In genomic region chr11:96329855-96330510, GRCh38 we compare ENCODE assay signal across 19 cellular contexts. TPM values are rescaled to one million over a fixed set of nuclear protein-coding genes. Genes with fewer than 3 reads are reported as not detected.
DNase-seq lines count a peak whose midpoint lies in the region; ATAC-seq and TF ChIP-seq lines count a peak whose summit lies in the region.
"Had no signal": no experiment of that assay in that cellular context is flagged by ENCODE, and none has a peak within 500 bp of the region (broad histone marks: within the 10 kb centered on the region; RNA-seq: fewer than 3 reads in every experiment).

No MANE protein-coding gene starts in this region.

- intact Hi-C loops in thyroid gland (cut with DNase I): no loop called here

- H2BK12ac ChIP-seq in mesenchymal stem cell (ENCODE audit: low read length in 2 of 2): no peak overlapping the region

- no peak overlapping the region for H3K14ac ChIP-seq in mesenchymal stem cell (ENCODE audit: low read length in 2 of 2)

- H4K91ac ChIP-seq in mesenchymal stem cell (ENCODE audit: low read length): no peak overlapping the region

- no peak overlapping the region for H3K9ac ChIP-seq in mesenchymal stem cell (ENCODE audit: low read length)
- H3K9ac ChIP-seq: neural progenitor cell had no signal

- H3K4me3 Mint-ChIP-seq in activated T-cell treated with anti-CD3 and anti-CD28 coated beads, Interleukin-2, amount 50 U/mL, for 24 hours: peak overlapping the region; percentile 9
- no peak overlapping the region for H3K4me3 Mint-ChIP-seq in activated CD8-positive, alpha-beta T cell treated with anti-CD3 and anti-CD28 coated beads, Interleukin-2, amount 10 ng/mL, durations not matched to agents 7 days and 5 days
- H3K4me3 Mint-ChIP-seq: neural progenitor cell had no signal

- H3K27me3 Mint-ChIP-seq in activated T-cell treated with anti-CD3 and anti-CD28 coated beads, Interleukin-2, amount 50 U/mL, for 24 hours: no peaks in the 10 kb centered on the region
- H3K27me3 Mint-ChIP-seq in activated CD8-positive, alpha-beta T cell treated with anti-CD3 and anti-CD28 coated beads, Interleukin-2, amount 10 ng/mL, durations not matched to agents 7 days and 5 days (ENCODE audit: low read depth): no peaks in the 10 kb centered on the region

- no peak overlapping the region for H2AFZ ChIP-seq in mesenchymal stem cell (ENCODE audit: low read depth, low read length)
- H2AFZ ChIP-seq: neural progenitor cell had no signal

- CTCF ChIA-PET in activated CD8-positive, alpha-beta T cell treated with anti-CD3 and anti-CD28 coated beads, Interleukin-2, amount 10 ng/mL, durations not matched to agents 7 days and 5 days (lab: Charles Lee): interaction anchor here (4.0 kb wide), 1 partner anchor 11 kb away, joined by 51 read pairs; the partner anchor contains the start of gene MAML2

- peaks cover 88% of the 10 kb centered on the region for H3K4me1 Mint-ChIP-seq in activated T-cell treated with anti-CD3 and anti-CD28 coated beads, Interleukin-2, amount 50 U/mL, for 24 hours (ENCODE audit: low read depth)
- H3K4me1 Mint-ChIP-seq in activated CD8-positive, alpha-beta T cell treated with anti-CD3 and anti-CD28 coated beads, Interleukin-2, amount 10 ng/mL, durations not matched to agents 7 days and 5 days (ENCODE audit: low read depth): peaks cover 52% of the 10 kb centered on the region

- H3K27me3 ChIP-seq in mesenchymal stem cell (ENCODE audit: control insufficient read depth in 1 of 2, insufficient read depth in 1 of 2, low read length in 2 of 2) (no peaks in the 10 kb centered on the region), thyroid gland (no peaks in the 10 kb centered on the region)
- H3K27me3 ChIP-seq: neural progenitor cell, right lobe of liver had no signal

- WGBS in mesenchymal stem cell: 69% methylated on average over 3 of the region's 3 CpGs
- 92 to 96% methylated on average over 3 of the region's 3 CpGs for WGBS in thyroid gland, 2 donors

- TF ChIP-seq CTCF in thyroid gland (IDR thresholded peaks at IDR 0.05): no peak

- POLR2A ChIA-PET in activated CD8-positive, alpha-beta T cell treated with anti-CD3 and anti-CD28 coated beads, Interleukin-2, amount 10 ng/mL, durations not matched to agents 7 days and 5 days (lab: Charles Lee): interaction anchor here (1.0 to 1.4 kb wide), 2 partner anchors 9 to 12 kb away, joined by 3 to 5 read pairs; no protein-coding TSS in a partner anchor

- no peak for TF ChIP-seq POLR2A in thyroid gland (IDR thresholded peaks at IDR 0.05)

- H3K27ac ChIP-seq in mesenchymal stem cell (ENCODE audit: low read length, poor library complexity, severe bottlenecking) (peak overlapping the region; percentile 54), thyroid gland (peak overlapping the region; percentile 53 to 78 (median 56))
- H3K27ac ChIP-seq: HL-60, neural progenitor cell, right lobe of liver had no signal

- ATAC-seq in activated CD8-positive, alpha-beta T cell treated with anti-CD3 and anti-CD28 coated beads, Interleukin-2, amount 10 ng/mL, durations not matched to agents 7 days and 5 days: peak; percentile 24
- ATAC-seq: right lobe of liver had no signal

- no peak overlapping the region for H3K18ac ChIP-seq in mesenchymal stem cell (ENCODE audit: low read depth in 1 of 2, low read length in 2 of 2)

- H4K8ac ChIP-seq in mesenchymal stem cell (ENCODE audit: low read length): no peak overlapping the region

- no peak overlapping the region for H2BK120ac ChIP-seq in mesenchymal stem cell (ENCODE audit: low read depth, low read length)

- no peak overlapping the region for H3K4ac ChIP-seq in mesenchymal stem cell (ENCODE audit: low read depth in 1 of 2, low read length in 2 of 2)

- H3K79me1 ChIP-seq in mesenchymal stem cell (replicated peaks; ENCODE audit: low read length, poor library complexity, severe bottlenecking): peaks cover 2% of the 10 kb centered on the region

- H2BK5ac ChIP-seq in mesenchymal stem cell (ENCODE audit: low read depth, low read length, poor library complexity, severe bottlenecking): no peak overlapping the region

- peaks cover 15% of the 10 kb centered on the region for H3K4me1 ChIP-seq in mesenchymal stem cell (ENCODE audit: control insufficient read depth, insufficient read depth, low read depth, low read length)
- peaks cover 30 to 31% of the 10 kb centered on the region in 2 donors for H3K4me1 ChIP-seq in thyroid gland

- H3K36me3 ChIP-seq in mesenchymal stem cell (ENCODE audit: control insufficient read depth in 1 of 2, insufficient read depth in 2 of 2, low read depth in 1 of 2, low read length in 2 of 2): peaks cover 0 to 14% of the 10 kb centered on the region in 2 experiments
- no peaks in the 10 kb centered on the region for H3K36me3 ChIP-seq in thyroid gland
- H3K36me3 ChIP-seq: HAP-1, neural progenitor cell, right lobe of liver had no signal

- DNase-seq in activated T-cell treated with anti-CD3 and anti-CD28 coated beads, Interleukin-2, amount 50 U/mL, for 24 hours: no peak
- no peak for DNase-seq in activated T-cell treated with anti-CD3 and anti-CD28 coated beads, Interleukin-2, amount 50 U/mL, for 1 hour
- no peak for DNase-seq in activated CD8-positive, alpha-beta T cell treated with anti-CD3 and anti-CD28 coated beads, Interleukin-2, amount 10 ng/mL, durations not matched to agents 7 days and 5 days
- DNase-seq in mesenchymal stem cell (no peak), thyroid gland (no peak), NCI-H1092 treated with DMSO at 0.1 percent for 48 hours (lab: John Stamatoyannopoulos, UW) (no peak), DMS114 treated with DMSO at 0.1 percent for 48 hours (lab: John Stamatoyannopoulos, UW; ENCODE audit: unreplicated experiment) (no peak), NCI-H2029 (lab: John Stamatoyannopoulos, UW) (no peak)
- DNase-seq: activated CD8-positive, alpha-beta memory T cell treated with anti-CD3 and anti-CD28 coated beads for 24 hours; Karpas-422; NCI-H187 treated with DMSO at 0.1 percent for 48 hours; NCI-H526 treated with DMSO at 0.1 percent for 48 hours; right lobe of liver; RPMI8226; stimulated activated naive CD4-positive, alpha-beta T cell treated with Interleukin-2 at 50 U/mL for 16 hours; T1000 had no signal

- no peak overlapping the region for H3K4me2 ChIP-seq in mesenchymal stem cell (ENCODE audit: low read length, poor library complexity, severe bottlenecking)
- H3K4me2 ChIP-seq: neural progenitor cell had no signal

- no peak overlapping the region for H2AK5ac ChIP-seq in mesenchymal stem cell (ENCODE audit: low read length, severe bottlenecking)

- H3K27ac Mint-ChIP-seq in activated T-cell treated with anti-CD3 and anti-CD28 coated beads, Interleukin-2, amount 50 U/mL, for 24 hours: peak overlapping the region; percentile 89
- H3K27ac Mint-ChIP-seq in activated CD8-positive, alpha-beta T cell treated with anti-CD3 and anti-CD28 coated beads, Interleukin-2, amount 10 ng/mL, durations not matched to agents 7 days and 5 days: peak overlapping the region; percentile 4

- no peak overlapping the region for H3K23ac ChIP-seq in mesenchymal stem cell (ENCODE audit: low read length in 2 of 2)

- H3K4me3 ChIP-seq in mesenchymal stem cell (ENCODE audit: insufficient read depth in 1 of 2, low read depth in 1 of 2, low read length in 2 of 2): no peak overlapping the region
- H3K4me3 ChIP-seq in thyroid gland (replicated peaks in 1 of 3): no peak overlapping the region
- H3K4me3 ChIP-seq: HAP-1, neural progenitor cell, right lobe of liver had no signal

- no peaks in the 10 kb centered on the region for H3K9me3 Mint-ChIP-seq in activated T-cell treated with anti-CD3 and anti-CD28 coated beads, Interleukin-2, amount 50 U/mL, for 24 hours
- H3K9me3 Mint-ChIP-seq in activated CD8-positive, alpha-beta T cell treated with anti-CD3 and anti-CD28 coated beads, Interleukin-2, amount 10 ng/mL, durations not matched to agents 7 days and 5 days (ENCODE audit: insufficient read depth): no peaks in the 10 kb centered on the region
- H3K9me3 Mint-ChIP-seq: neural progenitor cell had no signal

- no peaks in the 10 kb centered on the region for H3K9me3 ChIP-seq in mesenchymal stem cell (ENCODE audit: control insufficient read depth, low read length)
- no peaks in the 10 kb centered on the region for H3K9me3 ChIP-seq in thyroid gland
- H3K9me3 ChIP-seq: HAP-1, right lobe of liver had no signal

- H2BK15ac ChIP-seq in mesenchymal stem cell (ENCODE audit: low read depth, poor library complexity, severe bottlenecking): no peak overlapping the region

- H3K36me3 Mint-ChIP-seq in activated T-cell treated with anti-CD3 and anti-CD28 coated beads, Interleukin-2, amount 50 U/mL, for 24 hours (ENCODE audit: low read depth): peaks cover 74% of the 10 kb centered on the region
- peaks cover 41% of the 10 kb centered on the region for H3K36me3 Mint-ChIP-seq in activated CD8-positive, alpha-beta T cell treated with anti-CD3 and anti-CD28 coated beads, Interleukin-2, amount 10 ng/mL, durations not matched to agents 7 days and 5 days (ENCODE audit: low read depth)

RNA-seq across cellular contexts. Expression of gene MAML2, which starts 13.0 kb away (rescaled TPM):
- 10 to 100 TPM; 14.7 to 15.5 TPM for total RNA-seq in activated CD8-positive, alpha-beta T cell treated with anti-CD3 and anti-CD28 coated beads, Interleukin-2, amount 10 ng/mL, durations not matched to agents 7 days and 5 days
- polyA plus RNA-seq in mesenchymal stem cell (2013, experiment 1 of 2): 33.4 TPM
- polyA plus RNA-seq in mesenchymal stem cell (2013, experiment 2 of 2): 31.6 TPM
- 10 to 100 TPM; 19.0 to 36.4 (median 31.4) TPM for total RNA-seq in thyroid gland

RNA-seq across cellular contexts. Expression of gene CCDC82, which starts 59.7 kb away (rescaled TPM):
- 10 to 100 TPM; 35.7 to 37.5 TPM for total RNA-seq in activated CD8-positive, alpha-beta T cell treated with anti-CD3 and anti-CD28 coated beads, Interleukin-2, amount 10 ng/mL, durations not matched to agents 7 days and 5 days
- polyA plus RNA-seq in mesenchymal stem cell (2013, experiment 1 of 2): 35.4 TPM
- 33.9 TPM for polyA plus RNA-seq in mesenchymal stem cell (2013, experiment 2 of 2)
- total RNA-seq in thyroid gland: 10 to 100 TPM; 24.8 to 44.9 (median 28.8) TPM

RNA-seq across cellular contexts. Expression of gene JRKL, which starts 59.8 kb away (rescaled TPM):
- 10 to 100 TPM in 1 of 2 experiments, 1 to 10 TPM in 1; 9.4 to 10.3 TPM for total RNA-seq in activated CD8-positive, alpha-beta T cell treated with anti-CD3 and anti-CD28 coated beads, Interleukin-2, amount 10 ng/mL, durations not matched to agents 7 days and 5 days
- polyA plus RNA-seq in mesenchymal stem cell (2013, experiment 1 of 2): 7.6 TPM
- 8.0 TPM for polyA plus RNA-seq in mesenchymal stem cell (2013, experiment 2 of 2)
- 10 to 100 TPM in 2 of 4 donors, 1 to 10 TPM in 2; 9.4 to 11.6 (median 10.4) TPM for total RNA-seq in thyroid gland
